In the genomic region with DNA sequence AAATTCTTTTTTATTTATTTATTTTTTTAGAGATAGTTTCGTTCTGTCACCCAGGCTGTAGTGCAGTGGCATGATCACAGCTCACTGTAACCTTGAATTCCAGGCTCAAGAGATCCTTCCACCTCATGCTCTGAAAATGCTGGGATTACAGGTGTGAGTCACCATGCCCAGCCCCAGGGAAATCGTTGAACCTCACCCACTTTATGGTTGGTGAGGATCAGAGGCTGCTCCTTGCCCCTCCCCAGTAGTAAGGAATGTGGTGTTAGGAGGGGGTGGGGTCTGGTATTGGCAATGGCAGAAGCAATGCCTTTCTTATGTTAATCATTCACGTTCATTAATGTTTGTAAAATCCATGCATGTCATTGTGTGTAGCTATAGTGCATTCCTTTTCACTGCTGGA, we compare ENCODE assay signal across 1 cellular context.
TF ChIP-seq lines count a peak whose summit lies in the region.

No MANE protein-coding gene starts in this region.

TF ChIP-seq in HepG2, 621 proteins besides CTCF, POLR2A, EP300 and RAD21 (continued from another document and continues in another):
- TF ChIP-seq, protein P1, sequence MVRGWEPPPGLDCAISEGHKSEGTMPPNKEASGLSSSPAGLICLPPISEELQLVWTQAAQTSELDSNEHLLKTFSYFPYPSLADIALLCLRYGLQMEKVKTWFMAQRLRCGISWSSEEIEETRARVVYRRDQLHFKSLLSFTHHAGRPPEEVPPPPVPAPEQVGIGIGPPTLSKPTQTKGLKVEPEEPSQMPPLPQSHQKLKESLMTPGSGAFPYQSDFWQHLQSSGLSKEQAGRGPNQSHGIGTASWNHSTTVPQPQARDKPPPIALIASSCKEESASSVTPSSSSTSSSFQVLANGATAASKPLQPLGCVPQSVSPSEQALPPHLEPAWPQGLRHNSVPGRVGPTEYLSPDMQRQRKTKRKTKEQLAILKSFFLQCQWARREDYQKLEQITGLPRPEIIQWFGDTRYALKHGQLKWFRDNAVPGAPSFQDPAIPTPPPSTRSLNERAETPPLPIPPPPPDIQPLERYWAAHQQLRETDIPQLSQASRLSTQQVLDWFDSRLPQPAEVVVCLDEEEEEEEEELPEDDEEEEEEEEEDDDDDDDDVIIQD (CRISPR knock-in tag; IDR thresholded peaks at IDR 0.05; ENCODE audit: low read depth): peak; percentile 80
- TF ChIP-seq, protein P2, sequence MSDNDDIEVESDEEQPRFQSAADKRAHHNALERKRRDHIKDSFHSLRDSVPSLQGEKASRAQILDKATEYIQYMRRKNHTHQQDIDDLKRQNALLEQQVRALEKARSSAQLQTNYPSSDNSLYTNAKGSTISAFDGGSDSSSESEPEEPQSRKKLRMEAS (IDR thresholded peaks at IDR 0.05): no peak; the same call in 1 of the 2 replicates
- TF ChIP-seq TFDP1 (CRISPR knock-in tag; IDR thresholded peaks at IDR 0.05; ENCODE audit: borderline replicate concordance) (no peak; the same call in 1 of the 2 replicates), ZNF441 (CRISPR knock-in tag; IDR thresholded peaks at IDR 0.05; ENCODE audit: borderline replicate concordance) (no peak), ZNF251 (CRISPR knock-in tag; IDR thresholded peaks at IDR 0.05) (no peak), ZNF746 (CRISPR knock-in tag; IDR thresholded peaks at IDR 0.05) (0 out of 2 replicates have a peak, but pooled peaks have one; percentile 26), MTF1 (CRISPR knock-in tag; IDR thresholded peaks at IDR 0.05) (no peak), PHF8 (CRISPR knock-in tag; IDR thresholded peaks at IDR 0.05) (no peak), PITX1 (CRISPR knock-in tag; IDR thresholded peaks at IDR 0.05) (peak; percentile 57; the same call in 1 of the 2 replicates), SCMH1 (CRISPR knock-in tag; IDR thresholded peaks at IDR 0.05; ENCODE audit: borderline replicate concordance) (no peak), KDM6A (CRISPR knock-in tag; IDR thresholded peaks at IDR 0.05; ENCODE audit: low read depth) (no peak), JUN (CRISPR knock-in tag; IDR thresholded peaks at IDR 0.05) (peak; percentile 92), ZBTB7B (CRISPR knock-in tag; IDR thresholded peaks at IDR 0.05) (no peak), ZC3H4 (CRISPR knock-in tag; IDR thresholded peaks at IDR 0.05; ENCODE audit: borderline replicate concordance) (no peak), ZNF326 (CRISPR knock-in tag; IDR thresholded peaks at IDR 0.05; ENCODE audit: borderline replicate concordance) (no peak), MIER3 (CRISPR knock-in tag; IDR thresholded peaks at IDR 0.05; ENCODE audit: borderline replicate concordance) (no peak), KDM1A (CRISPR knock-in tag; IDR thresholded peaks at IDR 0.05) (no peak), ZNF335 (CRISPR knock-in tag; IDR thresholded peaks at IDR 0.05) (no peak), ZNF296 (CRISPR knock-in tag; conservative IDR thresholded peaks at IDR 0.05) (no peak), SP5 (CRISPR knock-in tag; IDR thresholded peaks at IDR 0.05; ENCODE audit: borderline replicate concordance, low read depth) (peak; percentile 64; the same call in 1 of the 2 replicates), ZNF788 (CRISPR knock-in tag; IDR thresholded peaks at IDR 0.05; ENCODE audit: borderline replicate concordance) (no peak), KLF9 (CRISPR knock-in tag; IDR thresholded peaks at IDR 0.05; ENCODE audit: low read depth) (no peak), ZNF850 (CRISPR knock-in tag; conservative IDR thresholded peaks at IDR 0.05) (no peak), EHMT2 (IDR thresholded peaks at IDR 0.05; ENCODE audit: borderline replicate concordance, low read depth, low read length) (peak; percentile 37; the same call in 1 of the 2 replicates), FOXO1 (CRISPR knock-in tag; IDR thresholded peaks at IDR 0.05) (no peak; the same call in 1 of the 2 replicates), ERF (CRISPR knock-in tag; IDR thresholded peaks at IDR 0.05) (no peak), RORA (CRISPR knock-in tag; IDR thresholded peaks at IDR 0.05) (no peak), ARNT2 (CRISPR knock-in tag; IDR thresholded peaks at IDR 0.05; ENCODE audit: low read depth) (no peak), ZNF703 (CRISPR knock-in tag; IDR thresholded peaks at IDR 0.05; ENCODE audit: borderline replicate concordance) (no peak), MBNL3 (CRISPR knock-in tag; conservative IDR thresholded peaks at IDR 0.05) (no peak), ZNF264 (CRISPR knock-in tag; IDR thresholded peaks at IDR 0.05) (no peak), AHDC1 (CRISPR knock-in tag; IDR thresholded peaks at IDR 0.05; ENCODE audit: borderline replicate concordance) (peak; percentile 71; the same call in 1 of the 2 replicates), ZNF891 (CRISPR knock-in tag; IDR thresholded peaks at IDR 0.05) (no peak), AKAP8 (CRISPR knock-in tag; IDR thresholded peaks at IDR 0.05) (no peak), NFIC (IDR thresholded peaks at IDR 0.05; ENCODE audit: low read length) (no peak; the same call in 1 of the 2 replicates)
- TF ChIP-seq, protein P3, sequence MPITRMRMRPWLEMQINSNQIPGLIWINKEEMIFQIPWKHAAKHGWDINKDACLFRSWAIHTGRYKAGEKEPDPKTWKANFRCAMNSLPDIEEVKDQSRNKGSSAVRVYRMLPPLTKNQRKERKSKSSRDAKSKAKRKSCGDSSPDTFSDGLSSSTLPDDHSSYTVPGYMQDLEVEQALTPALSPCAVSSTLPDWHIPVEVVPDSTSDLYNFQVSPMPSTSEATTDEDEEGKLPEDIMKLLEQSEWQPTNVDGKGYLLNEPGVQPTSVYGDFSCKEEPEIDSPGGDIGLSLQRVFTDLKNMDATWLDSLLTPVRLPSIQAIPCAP (CRISPR knock-in tag; IDR thresholded peaks at IDR 0.05; ENCODE audit: low read depth): no peak
- TF ChIP-seq, protein P4, sequence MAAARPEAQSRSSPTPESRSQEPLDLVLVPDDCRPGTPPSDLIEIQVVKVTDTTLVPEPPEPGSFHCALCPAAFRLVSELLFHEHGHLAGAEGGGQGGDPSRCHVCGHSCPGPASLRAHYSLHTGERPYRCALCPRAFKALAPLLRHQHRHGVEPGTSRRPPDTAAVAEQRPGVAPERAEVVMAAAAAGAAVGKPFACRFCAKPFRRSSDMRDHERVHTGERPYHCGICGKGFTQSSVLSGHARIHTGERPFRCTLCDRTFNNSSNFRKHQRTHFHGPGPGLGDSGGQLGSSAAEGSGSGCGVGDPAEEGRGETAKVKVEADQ (CRISPR knock-in tag; IDR thresholded peaks at IDR 0.05; ENCODE audit: borderline replicate concordance): no peak
- TF ChIP-seq, protein P5, sequence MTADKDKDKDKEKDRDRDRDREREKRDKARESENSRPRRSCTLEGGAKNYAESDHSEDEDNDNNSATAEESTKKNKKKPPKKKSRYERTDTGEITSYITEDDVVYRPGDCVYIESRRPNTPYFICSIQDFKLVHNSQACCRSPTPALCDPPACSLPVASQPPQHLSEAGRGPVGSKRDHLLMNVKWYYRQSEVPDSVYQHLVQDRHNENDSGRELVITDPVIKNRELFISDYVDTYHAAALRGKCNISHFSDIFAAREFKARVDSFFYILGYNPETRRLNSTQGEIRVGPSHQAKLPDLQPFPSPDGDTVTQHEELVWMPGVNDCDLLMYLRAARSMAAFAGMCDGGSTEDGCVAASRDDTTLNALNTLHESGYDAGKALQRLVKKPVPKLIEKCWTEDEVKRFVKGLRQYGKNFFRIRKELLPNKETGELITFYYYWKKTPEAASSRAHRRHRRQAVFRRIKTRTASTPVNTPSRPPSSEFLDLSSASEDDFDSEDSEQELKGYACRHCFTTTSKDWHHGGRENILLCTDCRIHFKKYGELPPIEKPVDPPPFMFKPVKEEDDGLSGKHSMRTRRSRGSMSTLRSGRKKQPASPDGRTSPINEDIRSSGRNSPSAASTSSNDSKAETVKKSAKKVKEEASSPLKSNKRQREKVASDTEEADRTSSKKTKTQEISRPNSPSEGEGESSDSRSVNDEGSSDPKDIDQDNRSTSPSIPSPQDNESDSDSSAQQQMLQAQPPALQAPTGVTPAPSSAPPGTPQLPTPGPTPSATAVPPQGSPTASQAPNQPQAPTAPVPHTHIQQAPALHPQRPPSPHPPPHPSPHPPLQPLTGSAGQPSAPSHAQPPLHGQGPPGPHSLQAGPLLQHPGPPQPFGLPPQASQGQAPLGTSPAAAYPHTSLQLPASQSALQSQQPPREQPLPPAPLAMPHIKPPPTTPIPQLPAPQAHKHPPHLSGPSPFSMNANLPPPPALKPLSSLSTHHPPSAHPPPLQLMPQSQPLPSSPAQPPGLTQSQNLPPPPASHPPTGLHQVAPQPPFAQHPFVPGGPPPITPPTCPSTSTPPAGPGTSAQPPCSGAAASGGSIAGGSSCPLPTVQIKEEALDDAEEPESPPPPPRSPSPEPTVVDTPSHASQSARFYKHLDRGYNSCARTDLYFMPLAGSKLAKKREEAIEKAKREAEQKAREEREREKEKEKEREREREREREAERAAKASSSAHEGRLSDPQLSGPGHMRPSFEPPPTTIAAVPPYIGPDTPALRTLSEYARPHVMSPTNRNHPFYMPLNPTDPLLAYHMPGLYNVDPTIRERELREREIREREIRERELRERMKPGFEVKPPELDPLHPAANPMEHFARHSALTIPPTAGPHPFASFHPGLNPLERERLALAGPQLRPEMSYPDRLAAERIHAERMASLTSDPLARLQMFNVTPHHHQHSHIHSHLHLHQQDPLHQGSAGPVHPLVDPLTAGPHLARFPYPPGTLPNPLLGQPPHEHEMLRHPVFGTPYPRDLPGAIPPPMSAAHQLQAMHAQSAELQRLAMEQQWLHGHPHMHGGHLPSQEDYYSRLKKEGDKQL (CRISPR knock-in tag; IDR thresholded peaks at IDR 0.05; ENCODE audit: low read depth): no peak
- TF ChIP-seq, protein P6, sequence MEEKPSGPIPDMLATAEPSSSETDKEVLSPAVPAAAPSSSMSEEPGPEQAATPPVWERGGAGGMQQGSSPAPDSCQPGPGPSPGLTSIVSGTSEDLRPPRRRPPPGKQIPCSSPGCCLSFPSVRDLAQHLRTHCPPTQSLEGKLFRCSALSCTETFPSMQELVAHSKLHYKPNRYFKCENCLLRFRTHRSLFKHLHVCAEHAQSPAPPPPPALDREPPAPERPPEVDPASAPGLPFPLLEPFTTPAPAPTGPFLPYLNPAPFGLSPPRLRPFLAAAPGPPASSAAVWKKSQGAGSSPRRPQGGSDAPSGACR (CRISPR knock-in tag; IDR thresholded peaks at IDR 0.05): no peak
- TF ChIP-seq, protein P7, sequence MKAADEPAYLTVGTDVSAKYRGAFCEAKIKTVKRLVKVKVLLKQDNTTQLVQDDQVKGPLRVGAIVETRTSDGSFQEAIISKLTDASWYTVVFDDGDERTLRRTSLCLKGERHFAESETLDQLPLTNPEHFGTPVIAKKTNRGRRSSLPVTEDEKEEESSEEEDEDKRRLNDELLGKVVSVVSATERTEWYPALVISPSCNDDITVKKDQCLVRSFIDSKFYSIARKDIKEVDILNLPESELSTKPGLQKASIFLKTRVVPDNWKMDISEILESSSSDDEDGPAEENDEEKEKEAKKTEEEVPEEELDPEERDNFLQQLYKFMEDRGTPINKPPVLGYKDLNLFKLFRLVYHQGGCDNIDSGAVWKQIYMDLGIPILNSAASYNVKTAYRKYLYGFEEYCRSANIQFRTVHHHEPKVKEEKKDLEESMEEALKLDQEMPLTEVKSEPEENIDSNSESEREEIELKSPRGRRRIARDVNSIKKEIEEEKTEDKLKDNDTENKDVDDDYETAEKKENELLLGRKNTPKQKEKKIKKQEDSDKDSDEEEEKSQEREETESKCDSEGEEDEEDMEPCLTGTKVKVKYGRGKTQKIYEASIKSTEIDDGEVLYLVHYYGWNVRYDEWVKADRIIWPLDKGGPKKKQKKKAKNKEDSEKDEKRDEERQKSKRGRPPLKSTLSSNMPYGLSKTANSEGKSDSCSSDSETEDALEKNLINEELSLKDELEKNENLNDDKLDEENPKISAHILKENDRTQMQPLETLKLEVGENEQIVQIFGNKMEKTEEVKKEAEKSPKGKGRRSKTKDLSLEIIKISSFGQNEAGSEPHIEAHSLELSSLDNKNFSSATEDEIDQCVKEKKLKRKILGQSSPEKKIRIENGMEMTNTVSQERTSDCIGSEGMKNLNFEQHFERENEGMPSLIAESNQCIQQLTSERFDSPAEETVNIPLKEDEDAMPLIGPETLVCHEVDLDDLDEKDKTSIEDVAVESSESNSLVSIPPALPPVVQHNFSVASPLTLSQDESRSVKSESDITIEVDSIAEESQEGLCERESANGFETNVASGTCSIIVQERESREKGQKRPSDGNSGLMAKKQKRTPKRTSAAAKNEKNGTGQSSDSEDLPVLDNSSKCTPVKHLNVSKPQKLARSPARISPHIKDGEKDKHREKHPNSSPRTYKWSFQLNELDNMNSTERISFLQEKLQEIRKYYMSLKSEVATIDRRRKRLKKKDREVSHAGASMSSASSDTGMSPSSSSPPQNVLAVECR (CRISPR knock-in tag; IDR thresholded peaks at IDR 0.05; ENCODE audit: borderline replicate concordance): no peak
